In genomic region chr1:101588677-101589076, GRCh38 we compare ENCODE assay signal across 10 cellular contexts.
"Had no signal": no experiment of that assay in that cellular context is flagged by ENCODE, and none has a peak within 500 bp of the region (broad histone marks: within the 10 kb centered on the region; RNA-seq: fewer than 3 reads in every experiment).

No MANE protein-coding gene starts in this region.

- H3K27ac ChIP-seq: gastroesophageal sphincter, uterus had no signal

- H3K4me1 ChIP-seq: gastroesophageal sphincter, uterus had no signal

- H3K27ac Mint-ChIP-seq: activated naive CD4-positive, alpha-beta T cell treated with anti-CD3 and anti-CD28 coated beads, Interleukin-2, amount 50 U/mL, for 24 hours had no signal

- H3K36me3 ChIP-seq: gastroesophageal sphincter, thyroid gland, uterus had no signal

- H3K4me3 ChIP-seq: gastroesophageal sphincter, thyroid gland, uterus had no signal

- H3K36me3 Mint-ChIP-seq: activated naive CD4-positive, alpha-beta T cell treated with anti-CD3 and anti-CD28 coated beads, Interleukin-2, amount 50 U/mL, for 24 hours had no signal

- H3K9me3 ChIP-seq: gastroesophageal sphincter, thyroid gland, uterus had no signal

- DNase-seq: central memory CD4-positive, alpha-beta T cell; cortex of kidney; effector CD8-positive, alpha-beta T cell; kidney; stimulated activated CD4-positive, alpha-beta T cell treated with anti-CD3 and anti-CD28 coated beads, Interleukin-4, amount 100 ng/mL, for 24 hours; thyroid gland; uterus had no signal

- H3K4me3 Mint-ChIP-seq: activated naive CD4-positive, alpha-beta T cell treated with anti-CD3 and anti-CD28 coated beads, Interleukin-2, amount 50 U/mL, for 24 hours had no signal

- H3K9me3 Mint-ChIP-seq: activated naive CD4-positive, alpha-beta T cell treated with anti-CD3 and anti-CD28 coated beads, Interleukin-2, amount 50 U/mL, for 24 hours had no signal

- H3K4me1 Mint-ChIP-seq: activated naive CD4-positive, alpha-beta T cell treated with anti-CD3 and anti-CD28 coated beads, Interleukin-2, amount 50 U/mL, for 24 hours had no signal

- ATAC-seq: activated CD4-positive, CD25-positive, alpha-beta regulatory T cell treated with anti-CD3 and anti-CD28 coated beads, Interleukin-2, amount 50 U/mL, for 24 hours; gastroesophageal sphincter had no signal

- H3K27me3 ChIP-seq: gastroesophageal sphincter, thyroid gland, uterus had no signal
